Comparison of ENCODE assay signal across 15 cellular contexts in genomic region chr1:85502171-85502570, GRCh38. TPM values are rescaled to one million over a fixed set of nuclear protein-coding genes. Genes with fewer than 3 reads are reported as not detected.
A peak's percentile ranks its signal among the peaks of the same experiment; 100 is the strongest.
DNase-seq lines count a peak whose midpoint lies in the region; TF ChIP-seq lines count a peak whose summit lies in the region.
"Had no signal": no experiment of that assay in that cellular context is flagged by ENCODE, and none has a peak within 500 bp of the region (broad histone marks: within the 10 kb centered on the region; RNA-seq: fewer than 3 reads in every experiment).

No MANE protein-coding gene starts in this region.

- H3K9ac ChIP-seq in liver (ENCODE audit: low read depth in 1 of 2, low read length in 2 of 2) (no peak overlapping the region), smooth muscle cell (ENCODE audit: low read depth) (no peak overlapping the region)

- H2AFZ ChIP-seq in smooth muscle cell (ENCODE audit: low read depth) = no peak overlapping the region

- peak overlapping the region; percentile 62 for H3K4me2 ChIP-seq in smooth muscle cell

- no peak for TF ChIP-seq CTCF in choroid plexus epithelial cell (conservative IDR thresholded peaks at IDR 0.05; ENCODE audit: low read depth, low read length)
- no peak for TF ChIP-seq CTCF in liver (IDR thresholded peaks at IDR 0.05; ENCODE audit: low read depth, low read length, missing input control)
- no peak for TF ChIP-seq CTCF in smooth muscle cell (IDR thresholded peaks at IDR 0.05; ENCODE audit: borderline replicate concordance, insufficient read depth, poor library complexity, severe bottlenecking)

- H3K36me3 ChIP-seq in liver (ENCODE audit: control insufficient read depth in 4 of 4, insufficient read depth in 3 of 4, low read depth in 1 of 4, low read length in 3 of 4) (no peaks in the 10 kb centered on the region), smooth muscle cell (ENCODE audit: low read depth) (no peaks in the 10 kb centered on the region)
- H3K36me3 ChIP-seq: esophagus squamous epithelium, thoracic aorta had no signal

- DNase-seq in GM04503 (ENCODE audit: low read depth) (peak; percentile 41), choroid plexus epithelial cell (ENCODE audit: low read depth) (peak; percentile 74), smooth muscle cell (lab: John Stamatoyannopoulos, UW; ENCODE audit: unreplicated experiment) (no peak), cortex of kidney (lab: John Stamatoyannopoulos, UW) (no peak), posterior cingulate gyrus (no peak)
- no peak for DNase-seq in activated T-cell treated with anti-CD3 and anti-CD28 coated beads, Interleukin-2, amount 50 U/mL, for 1 hour
- DNase-seq: activated CD4-positive, alpha-beta T cell treated with anti-CD3 and anti-CD28 coated beads, Interleukin-2, amount 10 ng/mL, durations not matched to agents 24 days and 14 days; activated CD8-positive, alpha-beta memory T cell treated with anti-CD3 and anti-CD28 coated beads, Interleukin-2, amount 50 U/mL, for 4 hours; activated naive CD4-positive, alpha-beta T cell; dorsolateral prefrontal cortex; esophagus squamous epithelium; NCI-H1436 treated with DMSO at 0.1 percent for 48 hours had no signal

- H3K9me3 ChIP-seq in liver (ENCODE audit: control insufficient read depth in 4 of 4, low read length in 3 of 4) (no peaks in the 10 kb centered on the region), smooth muscle cell (replicated peaks; ENCODE audit: low read depth) (no peaks in the 10 kb centered on the region)
- H3K9me3 ChIP-seq: esophagus squamous epithelium, thoracic aorta had no signal

- H4K20me1 ChIP-seq in smooth muscle cell (ENCODE audit: low read depth) = peaks cover 46% of the 10 kb centered on the region

- no peaks in the 10 kb centered on the region for H3K27me3 ChIP-seq in liver (ENCODE audit: control insufficient read depth in 4 of 4, insufficient read depth in 4 of 4, low read length in 3 of 4)
- H3K27me3 ChIP-seq in smooth muscle cell (ENCODE audit: low read depth) = no peaks in the 10 kb centered on the region
- H3K27me3 ChIP-seq: dorsolateral prefrontal cortex, esophagus squamous epithelium had no signal

- H3K27ac ChIP-seq in liver (ENCODE audit: low read depth in 1 of 2, low read length in 2 of 2) (no peak overlapping the region), smooth muscle cell (ENCODE audit: low read depth) (peak overlapping the region; percentile 21)
- H3K27ac ChIP-seq: dorsolateral prefrontal cortex, esophagus squamous epithelium, thoracic aorta had no signal

- intact Hi-C loops in posterior cingulate gyrus (cut with DNase I) = no loop called here

- H3K79me2 ChIP-seq in smooth muscle cell (ENCODE audit: low read depth) = peaks cover 47% of the 10 kb centered on the region

- no peaks in the 10 kb centered on the region for H3F3A ChIP-seq in smooth muscle cell (ENCODE audit: low read depth)

- H3K4me3 ChIP-seq in choroid plexus epithelial cell (ENCODE audit: low read depth, low read length) (no peak overlapping the region), liver (ENCODE audit: low read depth in 1 of 3, low read length in 3 of 3) (no peak overlapping the region), smooth muscle cell (no peak overlapping the region)
- H3K4me3 ChIP-seq: dorsolateral prefrontal cortex, esophagus squamous epithelium, skin epidermis, thoracic aorta had no signal

- peaks cover 0 to 7% (median 4%) of the 10 kb centered on the region in 4 donors for H3K4me1 ChIP-seq in liver (ENCODE audit: control insufficient read depth in 4 of 4, insufficient read depth in 4 of 4, low read length in 3 of 4)
- H3K4me1 ChIP-seq in smooth muscle cell (ENCODE audit: low read depth) = no peaks in the 10 kb centered on the region

- 40% methylated on average over 4 of the region's 4 CpGs for WGBS in liver
- 48% methylated on average over 4 of the region's 4 CpGs for WGBS in smooth muscle cell (ENCODE audit: low lambda C conversion rate)

- TF ChIP-seq RAD21 in liver (IDR thresholded peaks at IDR 0.05) = no peak

TF ChIP-seq in liver, 16 proteins besides CTCF, POLR2A, EP300 and RAD21:
- TF ChIP-seq FOXA2 (IDR thresholded peaks at IDR 0.05) = peak; percentile 45
- no peak for TF ChIP-seq ATF3 (IDR thresholded peaks at IDR 0.05)
- TF ChIP-seq HNF4A (conservative IDR thresholded peaks at IDR 0.05) = peak in 1 of 2 donors; percentile 19

RNA-seq across cellular contexts. Expression of gene DDAH1, which starts 37.2 kb away (rescaled TPM):
- total RNA-seq in liver = 10 to 100 TPM; 29.7 to 33.7 TPM
- polyA plus RNA-seq in liver = 10 to 100 TPM; 25.8 to 42.7 TPM
- 30.8 and 31.6 TPM in 2 replicates for total RNA-seq in smooth muscle cell
- 10.2 and 13.8 TPM in 2 replicates for polyA plus RNA-seq in smooth muscle cell
- total RNA-seq: activated CD4-positive, alpha-beta T cell treated with anti-CD3 and anti-CD28 coated beads, Interleukin-2, amount 10 ng/mL, durations not matched to agents 24 days and 14 days had no signal

Comparison
In these comparisons a context has a peak if more than half of its experiments do, and no peak if none do; other contexts are left out.
1. DNase-seq: peak in GM04503 (single experiment) and choroid plexus epithelial cell (single experiment); none in smooth muscle cell (single experiment), activated T-cell treated with anti-CD3 and anti-CD28 coated beads, Interleukin-2, amount 50 U/mL, for 1 hour (single experiment), cortex of kidney (single experiment) and posterior cingulate gyrus (0 of 10).